ENCODE assay signal across 8 cellular contexts in genomic region chr14:91396959-91397815, GRCh38. TPM values are rescaled to one million over a fixed set of nuclear protein-coding genes. Genes with fewer than 3 reads are reported as not detected.
DNase-seq lines count a peak whose midpoint lies in the region; ATAC-seq and TF ChIP-seq lines count a peak whose summit lies in the region.

No MANE protein-coding gene starts in this region.

- H3K4me3 ChIP-seq in SU-DHL-6 (ENCODE audit: insufficient read depth, low read length, poor library complexity, severe bottlenecking) (peak overlapping the region; percentile 9), spleen (peak overlapping the region in 5 of 8 donors; percentile 9 to 70 (median 12))

- peaks cover 28% of the 10 kb centered on the region for H3F3A ChIP-seq in SU-DHL-6 (ENCODE audit: insufficient read depth)

- 22 to 33% (median 31%) methylated on average over 15 of the region's 15 CpGs for WGBS in spleen, 5 donors

- ATAC-seq in HG03175 (IDR thresholded peaks at IDR 0.05; ENCODE audit: unreplicated experiment) (peak; percentile 76), GM18519 (IDR thresholded peaks at IDR 0.05; ENCODE audit: low FRiP score, unreplicated experiment) (no peak)

- no peak for TF ChIP-seq POLR2A in spleen (IDR thresholded peaks at IDR 0.05)

- H3K36me3 ChIP-seq in SU-DHL-6 (ENCODE audit: low read length) (no peaks in the 10 kb centered on the region), spleen (peaks cover 0 to 9% (median 0%) of the 10 kb centered on the region in 6 donors)

- DNase-seq in activated gamma-delta T cell treated with Interleukin-2 at 50 U/mL for 16 hours (peak; percentile 67), activated gamma-delta T cell (lab: John Stamatoyannopoulos, UW) (no peak), dermis blood vessel endothelial cell (peak; percentile 34), spleen (peak; percentile 91), HuH-7 (ENCODE audit: low spot score) (no peak)

- no peaks in the 10 kb centered on the region for H3K27me3 ChIP-seq in SU-DHL-6 (ENCODE audit: low read length)
- no peaks in the 10 kb centered on the region for H3K27me3 ChIP-seq in spleen (replicated peaks in 1 of 7)

- H3K9me3 ChIP-seq in SU-DHL-6 (ENCODE audit: insufficient read depth, low read length) (no peaks in the 10 kb centered on the region), spleen (no peaks in the 10 kb centered on the region)

- peaks cover 22% of the 10 kb centered on the region; the same call in 1 of the 2 replicates for H4K20me1 ChIP-seq in SU-DHL-6 (ENCODE audit: low read depth, low read length)

- no peaks in the 10 kb centered on the region for H3K9me2 ChIP-seq in SU-DHL-6 (replicated peaks; ENCODE audit: insufficient read depth, low read length)

- peaks cover 67 to 100% (median 95%) of the 10 kb centered on the region in 6 donors for H3K4me1 ChIP-seq in spleen

- no peak overlapping the region for H2AFZ ChIP-seq in SU-DHL-6 (ENCODE audit: low read depth, low read length, severe bottlenecking)

- intact Hi-C loops in spleen (cut with DNase I; ENCODE audit: low total_unique reads), result no loop called here

- peaks cover 98% of the 10 kb centered on the region for H3K79me2 ChIP-seq in SU-DHL-6 (ENCODE audit: insufficient read depth, low read length)

- H3K4me2 ChIP-seq in SU-DHL-6 (ENCODE audit: low read depth, low read length, poor library complexity, severe bottlenecking), result peak overlapping the region; percentile 98

- peak overlapping the region; percentile 37 for H3K9ac ChIP-seq in SU-DHL-6 (ENCODE audit: low read length)

- peak overlapping the region; percentile 87 for H3K27ac ChIP-seq in SU-DHL-6 (ENCODE audit: low read depth, low read length)
- peak overlapping the region; percentile 5 to 86 (median 78) for H3K27ac ChIP-seq in spleen

- no peak for TF ChIP-seq CTCF in SU-DHL-6 (IDR thresholded peaks at IDR 0.05; ENCODE audit: insufficient read depth, low read length, poor library complexity, severe bottlenecking)
- TF ChIP-seq CTCF in spleen (IDR thresholded peaks at IDR 0.05 in 8 of 11, conservative IDR thresholded peaks at IDR 0.05 in 3 of 11), result no peak

RNA-seq across cellular contexts. Expression of gene CCDC88C, which starts 20.4 kb away (rescaled TPM):
- total RNA-seq in dermis blood vessel endothelial cell, result 31.1 and 50.0 TPM in 2 replicates
- total RNA-seq in spleen, result 100 to 1,000 TPM in 6 of 7 donors, 10 to 100 TPM in 1; 96.4 to 136 (median 107) TPM
- polyA plus RNA-seq in spleen, result 10 to 100 TPM; 23.2 to 38.4 (median 29.8) TPM

Comparison
In these comparisons a context has a peak if more than half of its experiments do, and no peak if none do; other contexts are left out.
1. DNase-seq: peak in activated gamma-delta T cell treated with Interleukin-2 at 50 U/mL for 16 hours (single experiment), dermis blood vessel endothelial cell (single experiment) and spleen (single experiment); none in activated gamma-delta T cell (single experiment) and HuH-7 (single experiment).